Comparison of ENCODE assay signal across 8 cellular contexts in the genomic region with DNA sequence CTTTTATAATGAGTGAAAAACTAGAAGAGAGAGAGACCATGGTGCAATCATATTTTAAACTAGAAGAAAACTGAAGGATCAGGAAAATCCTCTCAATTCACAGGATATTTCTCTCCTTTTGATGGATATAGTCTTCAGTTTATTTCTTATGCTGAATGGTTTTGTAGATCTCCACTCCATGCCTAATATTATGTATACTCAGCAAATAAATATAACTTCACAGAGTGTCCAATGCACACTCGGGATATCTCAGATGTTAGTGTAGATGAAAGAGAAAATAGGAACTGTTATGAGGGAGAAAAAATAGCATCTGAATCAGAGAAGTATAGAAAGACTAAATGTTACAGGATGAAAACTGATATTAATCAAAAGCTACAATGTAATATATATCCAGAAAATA.
"Had no signal": no experiment of that assay in that cellular context is flagged by ENCODE, and none has a peak within 500 bp of the region (broad histone marks: within the 10 kb centered on the region; RNA-seq: fewer than 3 reads in every experiment).

No MANE protein-coding gene starts in this region.

- H3K4me2 ChIP-seq: GM23338, KMS-11 had no signal

- FAIRE-seq: H1, H54, HTR-8/SVneo had no signal

- H3K4me3 ChIP-seq: GM23338 had no signal

- H3K9me3 Mint-ChIP-seq: GM23338 had no signal

- ATAC-seq: GM23338 had no signal

- H3K4me3 Mint-ChIP-seq: GM23338, H9 had no signal

- DNase-seq: H9, HCEC 1CT, KBM-7 had no signal

- H3K27ac Mint-ChIP-seq: GM23338, H9 had no signal

- H3K27ac ChIP-seq: KMS-11 had no signal

- H2AFZ ChIP-seq: GM23338 had no signal

- H3K4me1 Mint-ChIP-seq: GM23338, H9 had no signal

- H3K9ac ChIP-seq: KMS-11 had no signal
